13 cellular contexts compared by ENCODE assay signal in the genomic region with DNA sequence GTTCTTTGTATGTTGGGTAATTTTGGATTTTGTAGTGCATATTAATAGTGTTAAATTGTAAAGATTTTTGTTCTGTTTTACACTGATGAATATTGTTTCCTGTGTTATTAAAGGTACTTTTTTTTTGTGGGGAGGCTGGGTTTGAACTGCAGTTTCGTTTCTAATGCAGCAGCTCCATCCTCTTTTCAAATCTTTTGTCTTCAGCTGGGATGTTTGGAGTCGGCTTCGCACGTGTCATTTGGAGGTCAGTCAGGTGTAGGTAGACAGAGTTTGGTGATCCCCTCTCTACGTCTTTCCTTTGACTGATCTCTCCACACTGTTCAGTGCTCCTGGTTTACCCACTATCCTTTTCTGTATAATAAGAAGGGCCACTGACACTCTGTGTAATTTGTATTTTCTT. TPM values are rescaled to one million over a fixed set of nuclear protein-coding genes. Genes with fewer than 3 reads are reported as not detected.
A peak's percentile ranks its signal among the peaks of the same experiment; 100 is the strongest.
DNase-seq lines count a peak whose midpoint lies in the region; ATAC-seq lines count a peak whose summit lies in the region.
"Had no signal": no experiment of that assay in that cellular context is flagged by ENCODE, and none has a peak within 500 bp of the region (broad histone marks: within the 10 kb centered on the region; RNA-seq: fewer than 3 reads in every experiment).

No MANE protein-coding gene starts in this region.

- ATAC-seq in activated naive CD8-positive, alpha-beta T cell treated with anti-CD3 and anti-CD28 coated beads, Interleukin-2, amount 50 U/mL, for 24 hours: no peak
- ATAC-seq in GM21717 (IDR thresholded peaks at IDR 0.05; ENCODE audit: unreplicated experiment) (peak; percentile 63), HG03460 (IDR thresholded peaks at IDR 0.05; ENCODE audit: unreplicated experiment) (peak; percentile 52)

- no peaks in the 10 kb centered on the region for H3K36me3 ChIP-seq in trophoblast cell (ENCODE audit: control insufficient read depth in 1 of 2, insufficient read depth in 2 of 2, low read length in 2 of 2)
- H3K36me3 ChIP-seq: brain microvascular endothelial cell had no signal

- H2AFZ ChIP-seq in trophoblast cell (ENCODE audit: insufficient read depth, low read length, poor library complexity): no peak overlapping the region

- no peaks in the 10 kb centered on the region for H3K27me3 Mint-ChIP-seq in activated naive CD8-positive, alpha-beta T cell treated with anti-CD3 and anti-CD28 coated beads for 36 hours
- H3K27me3 Mint-ChIP-seq in activated naive CD8-positive, alpha-beta T cell treated with anti-CD3 and anti-CD28 coated beads, Interleukin-2, amount 50 U/mL, for 24 hours: no peaks in the 10 kb centered on the region
- H3K27me3 Mint-ChIP-seq: progenitor cell of endocrine pancreas had no signal

- H3K27ac Mint-ChIP-seq in activated naive CD8-positive, alpha-beta T cell treated with anti-CD3 and anti-CD28 coated beads for 36 hours: peak overlapping the region; percentile 27
- no peak overlapping the region for H3K27ac Mint-ChIP-seq in activated naive CD8-positive, alpha-beta T cell treated with anti-CD3 and anti-CD28 coated beads, Interleukin-2, amount 50 U/mL, for 24 hours
- H3K27ac Mint-ChIP-seq: progenitor cell of endocrine pancreas had no signal

- H3K4ac ChIP-seq in trophoblast cell (ENCODE audit: low read depth, low read length): no peak overlapping the region

- no peak overlapping the region for H3K4me3 Mint-ChIP-seq in activated naive CD8-positive, alpha-beta T cell treated with anti-CD3 and anti-CD28 coated beads for 36 hours
- no peak overlapping the region for H3K4me3 Mint-ChIP-seq in activated naive CD8-positive, alpha-beta T cell treated with anti-CD3 and anti-CD28 coated beads, Interleukin-2, amount 50 U/mL, for 24 hours

- H2BK120ac ChIP-seq in trophoblast cell (ENCODE audit: insufficient read depth, low read length, poor library complexity): no peak overlapping the region

- H3K79me2 ChIP-seq in trophoblast cell (ENCODE audit: control insufficient read depth, insufficient read depth, low read length, poor library complexity): no peaks in the 10 kb centered on the region

- no peak overlapping the region for H3K4me3 ChIP-seq in trophoblast cell (ENCODE audit: low read depth, low read length)

- H3K4me1 Mint-ChIP-seq in activated naive CD8-positive, alpha-beta T cell treated with anti-CD3 and anti-CD28 coated beads for 36 hours: peaks cover 19% of the 10 kb centered on the region
- H3K4me1 Mint-ChIP-seq in activated naive CD8-positive, alpha-beta T cell treated with anti-CD3 and anti-CD28 coated beads, Interleukin-2, amount 50 U/mL, for 24 hours: peaks cover 29% of the 10 kb centered on the region

- H3K4me2 ChIP-seq in trophoblast cell (ENCODE audit: low read length): no peak overlapping the region

- no peak overlapping the region for H2BK5ac ChIP-seq in trophoblast cell (ENCODE audit: low read depth, low read length, poor library complexity)

- H3K27ac ChIP-seq in trophoblast cell (ENCODE audit: low read depth, low read length): no peak overlapping the region
- H3K27ac ChIP-seq: brain microvascular endothelial cell had no signal

- H3K14ac ChIP-seq in trophoblast cell (ENCODE audit: low read length): no peak overlapping the region

- no peaks in the 10 kb centered on the region for H3K27me3 ChIP-seq in trophoblast cell (ENCODE audit: insufficient read depth, low read length)
- H3K27me3 ChIP-seq: brain microvascular endothelial cell had no signal

- H4K12ac ChIP-seq in trophoblast cell (ENCODE audit: low read depth, low read length): no peak overlapping the region

- H3K9ac ChIP-seq in trophoblast cell (ENCODE audit: low read length): no peak overlapping the region

- DNase-seq in activated naive CD8-positive, alpha-beta T cell treated with anti-CD3 and anti-CD28 coated beads for 36 hours: no peak
- no peak for DNase-seq in activated naive CD8-positive, alpha-beta T cell treated with anti-CD3 and anti-CD28 coated beads, Interleukin-2, amount 50 U/mL, for 24 hours
- DNase-seq in trophoblast cell: no peak
- no peak for DNase-seq in mucosa of gallbladder (ENCODE audit: low spot score)
- no peak for DNase-seq in COR-L47 (lab: John Stamatoyannopoulos, UW)
- no peak for DNase-seq in NCI-H2081 treated with DMSO at 0.1 percent for 48 hours (lab: John Stamatoyannopoulos, UW)
- DNase-seq: brain microvascular endothelial cell; hypothalamus; mesendoderm; stimulated activated CD4-positive, alpha-beta T cell treated with anti-CD3 and anti-CD28 coated beads, Interleukin-4, amount 100 ng/mL, for 1 hour had no signal

- H3K9me3 ChIP-seq in trophoblast cell (ENCODE audit: insufficient read depth, low read depth, low read length): no peaks in the 10 kb centered on the region

- H2BK12ac ChIP-seq in trophoblast cell (ENCODE audit: low read length): no peak overlapping the region

- H3K9me3 Mint-ChIP-seq in activated naive CD8-positive, alpha-beta T cell treated with anti-CD3 and anti-CD28 coated beads for 36 hours: no peaks in the 10 kb centered on the region
- no peaks in the 10 kb centered on the region for H3K9me3 Mint-ChIP-seq in activated naive CD8-positive, alpha-beta T cell treated with anti-CD3 and anti-CD28 coated beads, Interleukin-2, amount 50 U/mL, for 24 hours

- no peak overlapping the region for H2AK5ac ChIP-seq in trophoblast cell (ENCODE audit: low read length)

- H3K79me1 ChIP-seq in trophoblast cell (ENCODE audit: low read length): no peaks in the 10 kb centered on the region

- H4K91ac ChIP-seq in trophoblast cell (ENCODE audit: low read depth, low read length): no peak overlapping the region

- H3K23ac ChIP-seq in trophoblast cell (ENCODE audit: low read length): no peak overlapping the region

- no peaks in the 10 kb centered on the region for H3K36me3 Mint-ChIP-seq in activated naive CD8-positive, alpha-beta T cell treated with anti-CD3 and anti-CD28 coated beads for 36 hours
- no peaks in the 10 kb centered on the region for H3K36me3 Mint-ChIP-seq in activated naive CD8-positive, alpha-beta T cell treated with anti-CD3 and anti-CD28 coated beads, Interleukin-2, amount 50 U/mL, for 24 hours (ENCODE audit: low read depth)

- H3K18ac ChIP-seq in trophoblast cell (ENCODE audit: low read length): no peak overlapping the region

- WGBS in trophoblast cell (ENCODE audit: extremely low coverage, insufficient coverage, insufficient read length): no CpG with 5 or more reads among the region's 5 CpGs

- H4K8ac ChIP-seq in trophoblast cell (ENCODE audit: low read depth, low read length): no peak overlapping the region

- H3K4me1 ChIP-seq in trophoblast cell (ENCODE audit: control insufficient read depth in 1 of 2, insufficient read depth in 2 of 2, low read length in 2 of 2): no peaks in the 10 kb centered on the region

RNA-seq across cellular contexts. Expression of gene TDRD3, which starts 30.3 kb away (rescaled TPM):
- 10 to 100 TPM; 19.2 to 19.9 TPM for total RNA-seq in activated naive CD8-positive, alpha-beta T cell treated with anti-CD3 and anti-CD28 coated beads for 36 hours
- 9.4 and 9.7 TPM in 2 replicates for polyA plus RNA-seq in trophoblast cell (2013)
- 30.8 TPM for total RNA-seq in mucosa of gallbladder
